In genomic region chr15:84956199-84956598, GRCh38 we compare ENCODE assay signal across 15 cellular contexts. TPM values are rescaled to one million over a fixed set of nuclear protein-coding genes. Genes with fewer than 3 reads are reported as not detected.
A peak's percentile ranks its signal among the peaks of the same experiment; 100 is the strongest.
DNase-seq lines count a peak whose midpoint lies in the region; ATAC-seq, FAIRE-seq and TF ChIP-seq lines count a peak whose summit lies in the region.
"Had no signal": no experiment of that assay in that cellular context is flagged by ENCODE, and none has a peak within 500 bp of the region (broad histone marks: within the 10 kb centered on the region; RNA-seq: fewer than 3 reads in every experiment).

No MANE protein-coding gene starts in this region.

- no peak overlapping the region for H3K27ac ChIP-seq in HepG2 (ENCODE audit: extremely low read length, insufficient read depth, low read length)
- no peak overlapping the region for H3K27ac ChIP-seq in right lobe of liver
- no peak overlapping the region for H3K27ac ChIP-seq in GM23248
- H3K27ac ChIP-seq: HL-60 had no signal

- no peak for TF ChIP-seq RAD21 in HepG2 (CRISPR knock-in tag; IDR thresholded peaks at IDR 0.05)

- intact Hi-C loops in HepG2 (cut with micrococcal nuclease; ENCODE audit: unreplicated experiment) (no loop called here), right lobe of liver (cut with DNase I) (loop anchor here (10.0 kb wide), 2 partner anchors 89 to 219 kb away; no protein-coding TSS in a partner anchor)

- H3K9ac ChIP-seq in HepG2 (ENCODE audit: insufficient read depth, low read depth, low read length) (no peak overlapping the region), GM23248 (no peak overlapping the region)

- peak overlapping the region; percentile 20 for H3K27ac Mint-ChIP-seq in activated T-helper 17 cell treated with anti-CD3 and anti-CD28 coated beads, Interleukin-2, amount 50 U/mL, for 72 hours
- H3K27ac Mint-ChIP-seq: CD8-positive, alpha-beta memory T cell had no signal

- CTCF ChIA-PET in HepG2 (lab: Yijun Ruan, JAX; ENCODE audit: low intra/inter-chr PET ratio, low total read pairs): interaction anchor here (1.0 to 1.8 kb wide), 2 partner anchors 88 to 212 kb away, joined by 4 to 21 read pairs; no protein-coding TSS in a partner anchor

- ATAC-seq in HepG2 (no peak), right lobe of liver (no peak), HG02798 (IDR thresholded peaks at IDR 0.05; ENCODE audit: poor library complexity, unreplicated experiment) (no peak)
- ATAC-seq in activated T-helper 17 cell treated with anti-CD3 and anti-CD28 coated beads, Interleukin-2, amount 50 U/mL, for 72 hours (replicated peaks): no peak

- POLR2A ChIA-PET in HepG2 (lab: Yijun Ruan, JAX): no interaction called here

- H3K9me3 ChIP-seq in HepG2 (ENCODE audit: low read length) (no peaks in the 10 kb centered on the region), right lobe of liver (no peaks in the 10 kb centered on the region), GM23248 (ENCODE audit: low read depth) (no peaks in the 10 kb centered on the region)

- H3K36me3 ChIP-seq in HepG2 (replicated peaks in 1 of 2; ENCODE audit: control insufficient read depth in 1 of 2, insufficient read depth in 2 of 2, low read length in 2 of 2) (no peaks in the 10 kb centered on the region), right lobe of liver (no peaks in the 10 kb centered on the region), GM23248 (ENCODE audit: low read depth) (no peaks in the 10 kb centered on the region)

- no peak for DNase-seq in HepG2 (ENCODE audit: low spot score)
- DNase-seq in right lobe of liver: no peak
- DNase-seq in GM23248: no peak
- no peak for DNase-seq in LoVo (ENCODE audit: low spot score)
- no peak for DNase-seq in stimulated activated naive CD4-positive, alpha-beta T cell treated with Interleukin-2 at 50 U/mL for 16 hours (lab: John Stamatoyannopoulos, UW)
- DNase-seq: CD8-positive, alpha-beta memory T cell; DMS 273 treated with DMSO at 0.1 percent for 48 hours; DMS79; KBM-7 had no signal

- TF ChIP-seq CTCF in HepG2 (CRISPR knock-in tag; IDR thresholded peaks at IDR 0.05): no peak
- TF ChIP-seq CTCF in right lobe of liver (IDR thresholded peaks at IDR 0.05): no peak

- TF ChIP-seq EP300 in HepG2 (IDR thresholded peaks at IDR 0.05; ENCODE audit: low read depth in 2 of 2, low read length in 2 of 2) (no peak), HepG2 (CRISPR knock-in tag; IDR thresholded peaks at IDR 0.05; ENCODE audit: borderline replicate concordance) (no peak)

- peaks cover 49% of the 10 kb centered on the region for H3K4me1 ChIP-seq in HepG2 (ENCODE audit: insufficient read depth, low read length)
- H3K4me1 ChIP-seq in right lobe of liver: peaks cover 0 to 3% (median 0%) of the 10 kb centered on the region in 4 donors
- H3K4me1 ChIP-seq in GM23248 (ENCODE audit: insufficient read depth): peaks cover 3% of the 10 kb centered on the region; the same call in 1 of the 2 replicates

- H2AFZ ChIP-seq in HepG2 (ENCODE audit: low read length) (peak overlapping the region; percentile 64), GM23248 (peak overlapping the region; percentile 76)

- H3K4me3 Mint-ChIP-seq in activated T-helper 17 cell treated with anti-CD3 and anti-CD28 coated beads, Interleukin-2, amount 50 U/mL, for 72 hours: peak overlapping the region; percentile 19
- H3K4me3 Mint-ChIP-seq: CD8-positive, alpha-beta memory T cell had no signal

- H3F3A ChIP-seq in GM23248 (ENCODE audit: insufficient read depth): no peaks in the 10 kb centered on the region

- in situ Hi-C loops in HepG2 (cut with HindIII; ENCODE audit: extremely low pct_ligation_motif_present, low pct_unique_long_range_greater_than_20kb) (loop anchor here (25.0 kb wide), 1 partner anchor 181 kb away; no protein-coding TSS in a partner anchor), GM23248 (cut with MboI) (loop anchor here (5.0 to 25.0 kb wide), 2 partner anchors 91 to 331 kb away; no protein-coding TSS in a partner anchor)

- H3K27me3 ChIP-seq in HepG2 (ENCODE audit: control insufficient read depth in 1 of 2, insufficient read depth in 2 of 2, low read length in 2 of 2) (peaks cover 0 to 5% of the 10 kb centered on the region in 2 experiments; a peak in 1 of 5 replicates), right lobe of liver (no peaks in the 10 kb centered on the region), GM23248 (replicated peaks; ENCODE audit: insufficient read depth) (no peaks in the 10 kb centered on the region)

- H3K4me2 ChIP-seq in HepG2 (ENCODE audit: low read depth, low read length) (peak overlapping the region; percentile 95), GM23248 (ENCODE audit: unreplicated experiment) (no peak overlapping the region)

- H4K20me1 ChIP-seq in HepG2 (ENCODE audit: insufficient read depth, low read length): no peaks in the 10 kb centered on the region
- H4K20me1 ChIP-seq in GM23248 (ENCODE audit: insufficient read depth): no peaks in the 10 kb centered on the region

- 62% methylated on average over 2 of the region's 2 CpGs for WGBS in HepG2 (ENCODE audit: low lambda C conversion rate)
- WGBS in right lobe of liver (ENCODE audit: insufficient coverage, low coverage, low lambda C conversion rate, missing lambda C conversion rate): 82% methylated on average over 2 of the region's 2 CpGs
- WGBS in GM23248 (ENCODE audit: low coverage in 1 of 2, low lambda C conversion rate in 2 of 2, missing lambda C conversion rate in 2 of 2), 2 experiments: 91 to 99% methylated on average over 2 of the region's 2 CpGs

- peaks cover 13% of the 10 kb centered on the region for H3K27me3 Mint-ChIP-seq in activated T-helper 17 cell treated with anti-CD3 and anti-CD28 coated beads, Interleukin-2, amount 50 U/mL, for 72 hours

- no peaks in the 10 kb centered on the region for H3K9me3 Mint-ChIP-seq in activated T-helper 17 cell treated with anti-CD3 and anti-CD28 coated beads, Interleukin-2, amount 50 U/mL, for 72 hours
- H3K9me3 Mint-ChIP-seq: CD8-positive, alpha-beta memory T cell had no signal

- no peaks in the 10 kb centered on the region for H3K36me3 Mint-ChIP-seq in activated T-helper 17 cell treated with anti-CD3 and anti-CD28 coated beads, Interleukin-2, amount 50 U/mL, for 72 hours (ENCODE audit: low read depth)

- TF ChIP-seq POLR2A in HepG2 (IDR thresholded peaks at IDR 0.05; ENCODE audit: insufficient read depth in 1 of 2, low read depth in 2 of 2, low read length in 2 of 2): no peak
- no peak for TF ChIP-seq POLR2A in right lobe of liver (IDR thresholded peaks at IDR 0.05)

- peaks cover 5% of the 10 kb centered on the region for H3K4me1 Mint-ChIP-seq in activated T-helper 17 cell treated with anti-CD3 and anti-CD28 coated beads, Interleukin-2, amount 50 U/mL, for 72 hours

- BruUV-seq in HepG2 (replicated peaks; lab: Mats Ljungman, UMichigan): no TSS peak

- no peak for FAIRE-seq in HepG2 (lab: Jason Lieb, UNC)
- FAIRE-seq: GM12878, GM18507, H54 had no signal

- H3K79me2 ChIP-seq in HepG2 (ENCODE audit: insufficient read depth, low read length) (no peaks in the 10 kb centered on the region), GM23248 (ENCODE audit: insufficient read depth) (no peaks in the 10 kb centered on the region)

- H3K9me2 ChIP-seq in GM23248 (ENCODE audit: insufficient read depth): no peaks in the 10 kb centered on the region

- H3K4me3 ChIP-seq in HepG2 (replicated peaks in 1 of 3; ENCODE audit: insufficient read depth in 1 of 3, low read depth in 2 of 3, low read length in 3 of 3) (no peak overlapping the region; a peak in 1 of 6 replicates), right lobe of liver (no peak overlapping the region), GM23248 (no peak overlapping the region)
- H3K4me3 ChIP-seq: GM12878 had no signal

TF ChIP-seq in HepG2, 621 proteins besides CTCF, POLR2A, EP300 and RAD21 (continues in another document):
- TF ChIP-seq HIC2 (CRISPR knock-in tag; IDR thresholded peaks at IDR 0.05; ENCODE audit: low read depth): no peak

RNA-seq across cellular contexts. Expression of gene PDE8A, which starts 25.5 kb away (rescaled TPM):
- 24.2 and 26.3 TPM in 2 replicates for total RNA-seq in HepG2 (2016; rRNA removed; fragmentation: Illumina TruSeq; extraction: Trizol)
- 46.8 and 50.2 TPM in 2 replicates for total RNA-seq in HepG2 (2016; cell fraction: cytosol; rRNA removed; fragmentation: Illumina TruSeq; extraction: Trizol; ENCODE audit: low read depth)
- 22.6 and 26.8 TPM in 2 replicates for total RNA-seq in HepG2 (2016; cell fraction: insoluble cytoplasmic fraction; rRNA removed; fragmentation: Illumina TruSeq; extraction: Trizol)
- 33.9 and 39.4 TPM in 2 replicates for total RNA-seq in HepG2 (2016; cell fraction: membrane; rRNA removed; fragmentation: Illumina TruSeq; extraction: Trizol)
- 46.0 and 49.4 TPM in 2 replicates for total RNA-seq in HepG2 (2016; cell fraction: nucleus; rRNA removed; fragmentation: Illumina TruSeq; extraction: Trizol)
- 41.2 and 48.5 TPM in 2 replicates for polyA plus RNA-seq in HepG2 (2011; rRNA removed)
- polyA plus RNA-seq in HepG2 (2011; cell fraction: cytosol; rRNA removed): 18.2 and 27.4 TPM in 2 replicates
- polyA plus RNA-seq in HepG2 (2011; cell fraction: nucleus; rRNA removed): 67.4 and 75.3 TPM in 2 replicates
- 25.2 and 25.7 TPM in 2 replicates for polyA plus RNA-seq in HepG2 (2012)
- 4.8 and 5.1 TPM in 2 replicates for polyA plus RNA-seq in HepG2 (2016; cell fraction: cytosol; fragmentation: Illumina TruSeq; extraction: Trizol; ENCODE audit: low read depth)
- 22.3 and 24.1 TPM in 2 replicates for polyA plus RNA-seq in HepG2 (2016; cell fraction: insoluble cytoplasmic fraction; fragmentation: Illumina TruSeq; extraction: Trizol; ENCODE audit: low read depth)
- 14.2 and 15.0 TPM in 2 replicates for polyA plus RNA-seq in HepG2 (2016; cell fraction: membrane; fragmentation: Illumina TruSeq; extraction: Trizol; ENCODE audit: low read depth)
- polyA plus RNA-seq in HepG2 (2016; cell fraction: nucleus; fragmentation: Illumina TruSeq; extraction: Trizol; ENCODE audit: insufficient read depth, low read depth): 82.8 and 84.3 TPM in 2 replicates
- polyA minus RNA-seq in HepG2 (2011; rRNA and poly(A)+ RNA removed; ENCODE audit: low replicate concordance): 27.2 and 64.4 TPM in 2 replicates
- polyA minus RNA-seq in HepG2 (2011; cell fraction: cytosol; rRNA and poly(A)+ RNA removed): 24.8 and 25.2 TPM in 2 replicates
- 124 and 137 TPM in 2 replicates for polyA minus RNA-seq in HepG2 (2011; cell fraction: nucleus; rRNA and poly(A)+ RNA removed)
- total RNA-seq in right lobe of liver: 10 to 100 TPM; 32.7 to 40.5 (median 37.4) TPM
- total RNA-seq in GM23248 (2014; rRNA removed; shearing (Covaris generic)): 22.7 and 28.5 TPM in 2 replicates
- polyA plus RNA-seq in GM23248 (2016; fragmentation: Nextera tagmentation; extraction: Ambion mirVana): 13.9 and 14.0 TPM in 2 replicates
- total RNA-seq in activated T-helper 17 cell treated with anti-CD3 and anti-CD28 coated beads, Interleukin-2, amount 50 U/mL, for 72 hours: 10 to 100 TPM; 23.7 to 34.2 TPM
